Comparison of ENCODE assay signal across 14 cellular contexts in the genomic region with DNA sequence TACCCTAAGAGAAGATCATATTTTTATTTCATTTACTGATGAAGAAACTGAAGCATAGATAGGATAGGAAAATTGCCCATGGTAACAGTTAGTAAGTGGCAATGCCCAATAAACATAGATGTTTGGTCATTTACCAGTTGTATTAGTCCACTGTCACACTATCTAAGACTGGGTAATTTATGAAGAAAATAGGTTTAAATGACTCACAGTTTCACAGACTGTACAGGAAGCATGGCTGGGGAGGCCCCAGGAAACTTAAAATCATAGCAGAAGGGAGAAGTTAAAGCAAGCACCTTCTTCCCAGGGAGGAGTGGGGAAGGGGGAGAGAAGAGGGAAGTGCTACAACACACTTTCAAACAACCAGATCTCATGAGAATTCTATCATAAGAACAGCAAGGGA. TPM values are rescaled to one million over a fixed set of nuclear protein-coding genes. Genes with fewer than 3 reads are reported as not detected.
DNase-seq lines count a peak whose midpoint lies in the region; ATAC-seq and TF ChIP-seq lines count a peak whose summit lies in the region.
"Had no signal": no experiment of that assay in that cellular context is flagged by ENCODE, and none has a peak within 500 bp of the region (broad histone marks: within the 10 kb centered on the region; RNA-seq: fewer than 3 reads in every experiment).

No MANE protein-coding gene starts in this region.

- H3K4me3 ChIP-seq in ovary = no peak overlapping the region
- H3K4me3 ChIP-seq: ascending aorta, Peyer's patch had no signal

- TF ChIP-seq POLR2A in ovary (IDR thresholded peaks at IDR 0.05) = no peak

- intact Hi-C loops in ovary (cut with DNase I) = no loop called here

- DNase-seq in NOMO-1 treated with DMSO at 0.1 percent for 48 hours (lab: John Stamatoyannopoulos, UW; ENCODE audit: unreplicated experiment) (peak; percentile 50), SIG-M5 (lab: John Stamatoyannopoulos, UW) (no peak), NCI-H524 (lab: John Stamatoyannopoulos, UW) (no peak), ovary (no peak)
- no peak for DNase-seq in activated T-cell treated with anti-CD3 and anti-CD28 coated beads, Interleukin-2, amount 50 U/mL, for 1 hour
- DNase-seq: activated CD8-positive, alpha-beta memory T cell treated with anti-CD3 and anti-CD28 coated beads, Interleukin-2, amount 50 U/mL, for 48 hours; effector CD8-positive, alpha-beta T cell; left cardiac atrium; natural killer cell; Peyer's patch had no signal

- no peak for TF ChIP-seq CTCF in ovary (IDR thresholded peaks at IDR 0.05)

- H3K27me3 ChIP-seq in ovary = no peaks in the 10 kb centered on the region
- H3K27me3 ChIP-seq: ascending aorta, Peyer's patch had no signal

- H3K9me3 ChIP-seq in ovary = no peaks in the 10 kb centered on the region
- H3K9me3 ChIP-seq: ascending aorta, Peyer's patch had no signal

- H3K36me3 ChIP-seq in ovary = no peaks in the 10 kb centered on the region
- H3K36me3 ChIP-seq: ascending aorta, Peyer's patch had no signal

- ATAC-seq in GM18502 (IDR thresholded peaks at IDR 0.05; ENCODE audit: poor library complexity, unreplicated experiment) (peak; percentile 74), GM19463 (IDR thresholded peaks at IDR 0.05; ENCODE audit: unreplicated experiment) (peak; percentile 70), HG02981 (IDR thresholded peaks at IDR 0.05; ENCODE audit: unreplicated experiment) (peak; percentile 72)
- ATAC-seq: left cardiac atrium, natural killer cell had no signal

- no peaks in the 10 kb centered on the region for H3K4me1 ChIP-seq in ovary (ENCODE audit: insufficient read depth)
- H3K4me1 ChIP-seq: ascending aorta, Peyer's patch had no signal

- no peak overlapping the region for H3K27ac ChIP-seq in ovary
- H3K27ac ChIP-seq: ascending aorta, Peyer's patch had no signal

- TF ChIP-seq EP300 in ovary (IDR thresholded peaks at IDR 0.05) = no peak

RNA-seq across cellular contexts. Expression of a gene that starts 23.4 kb away (rescaled TPM):
- 100 to 1,000 TPM in 2 of 7 donors, 10 to 100 TPM in 5; 12.2 to 259 (median 45.9) TPM for total RNA-seq in ovary
- polyA plus RNA-seq in ovary = 1 to 10 TPM; 4.4 to 8.0 TPM
